In genomic region chr2:888211-888801, GRCh38 we compare ENCODE assay signal across 1 cellular context.
TF ChIP-seq lines count a peak whose summit lies in the region.

No MANE protein-coding gene starts in this region.

TF ChIP-seq in H1, 55 proteins besides CTCF, POLR2A, EP300 and RAD21 (continued from another document):
- TF ChIP-seq ATF2 (IDR thresholded peaks at IDR 0.05; ENCODE audit: low read length) (no peak), RXRA (IDR thresholded peaks at IDR 0.05; ENCODE audit: insufficient read depth, low read depth, low read length) (no peak)
- TF ChIP-seq, protein P1, sequence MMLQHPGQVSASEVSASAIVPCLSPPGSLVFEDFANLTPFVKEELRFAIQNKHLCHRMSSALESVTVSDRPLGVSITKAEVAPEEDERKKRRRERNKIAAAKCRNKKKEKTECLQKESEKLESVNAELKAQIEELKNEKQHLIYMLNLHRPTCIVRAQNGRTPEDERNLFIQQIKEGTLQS (IDR thresholded peaks at IDR 0.05; ENCODE audit: insufficient read depth, low read depth, low read length), result no peak
